18 cellular contexts compared by ENCODE assay signal in the genomic region with DNA sequence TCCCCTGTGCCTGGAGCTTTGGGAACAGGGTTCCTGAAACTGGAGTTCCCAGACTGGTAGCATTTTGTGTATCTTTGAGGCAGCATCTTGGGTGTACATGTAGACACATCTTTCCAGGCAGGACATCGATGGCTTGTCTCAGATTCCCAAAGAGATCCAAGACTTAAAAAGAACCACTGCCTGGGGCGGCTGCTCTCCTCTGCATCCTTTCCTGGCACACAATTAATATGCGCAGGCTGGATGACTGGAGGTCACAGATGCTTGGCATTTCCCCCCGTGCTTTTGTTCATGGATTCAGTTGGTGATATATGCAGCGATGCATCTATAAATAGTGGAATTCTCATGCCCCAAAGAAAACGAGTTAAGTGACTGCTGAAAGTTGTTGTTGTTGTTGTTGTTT.
DNase-seq lines count a peak whose midpoint lies in the region; ATAC-seq and TF ChIP-seq lines count a peak whose summit lies in the region.
"Had no signal": no experiment of that assay in that cellular context is flagged by ENCODE, and none has a peak within 500 bp of the region (broad histone marks: within the 10 kb centered on the region; RNA-seq: fewer than 3 reads in every experiment).

No MANE protein-coding gene starts in this region.

- H3K27ac Mint-ChIP-seq in MCF 10A (ENCODE audit: low read depth, unreplicated experiment) (no peak overlapping the region), endodermal cell (peak overlapping the region; percentile 77)
- no peak overlapping the region for H3K27ac Mint-ChIP-seq in activated CD4-positive, alpha-beta memory T cell treated with anti-CD3 and anti-CD28 coated beads for 36 hours
- H3K27ac Mint-ChIP-seq: T-cell had no signal

- H3K36me3 Mint-ChIP-seq in MCF 10A (ENCODE audit: insufficient read depth, unreplicated experiment), result peaks cover 5% of the 10 kb centered on the region
- peaks cover 2% of the 10 kb centered on the region for H3K36me3 Mint-ChIP-seq in endodermal cell (ENCODE audit: low read depth)
- H3K36me3 Mint-ChIP-seq in activated CD4-positive, alpha-beta memory T cell treated with anti-CD3 and anti-CD28 coated beads for 36 hours, result no peaks in the 10 kb centered on the region
- H3K36me3 Mint-ChIP-seq: T-cell had no signal

- WGBS in mammary epithelial cell (ENCODE audit: low coverage, missing lambda C conversion rate), result 31% methylated on average over 5 of the region's 6 CpGs
- 55 to 79% methylated on average over 2 to 6 of the region's 6 CpGs for WGBS in endodermal cell (ENCODE audit: insufficient coverage in 1 of 2, insufficient read length in 1 of 2), 2 experiments

- H4K20me1 ChIP-seq in mammary epithelial cell (ENCODE audit: insufficient read depth, low read length), result no peaks in the 10 kb centered on the region

- H3K4me1 Mint-ChIP-seq in MCF 10A (ENCODE audit: insufficient read depth, unreplicated experiment), result peaks cover 14% of the 10 kb centered on the region
- peaks cover 22% of the 10 kb centered on the region for H3K4me1 Mint-ChIP-seq in endodermal cell
- peaks cover 13% of the 10 kb centered on the region for H3K4me1 Mint-ChIP-seq in activated CD4-positive, alpha-beta memory T cell treated with anti-CD3 and anti-CD28 coated beads for 36 hours (ENCODE audit: low read depth)

- intact Hi-C loops in mammary epithelial cell (cut with micrococcal nuclease) (no loop called here), MCF 10A (cut with micrococcal nuclease) (no loop called here)
- intact Hi-C loops in activated CD4-positive, alpha-beta memory T cell treated with anti-CD3 and anti-CD28 coated beads for 36 hours (cut with micrococcal nuclease), result no loop called here

- CTCF ChIA-PET in mammary epithelial cell (lab: Charles Lee; ENCODE audit: low non-redundant PET), result no interaction called here
- CTCF ChIA-PET in MCF 10A (lab: Yijun Ruan, JAX), result no interaction called here
- CTCF ChIA-PET in activated CD4-positive, alpha-beta memory T cell treated with anti-CD3 and anti-CD28 coated beads for 36 hours (lab: Charles Lee), result interaction anchor here (1.2 kb wide), 1 partner anchor 35 kb away, joined by 3 read pairs; no protein-coding TSS in a partner anchor

- in situ Hi-C loops in mammary epithelial cell (cut with MboI; ENCODE audit: low sequenced_read_pairs in 2 of 2), result no loop called here
- in situ Hi-C loops in HAP-1 (cut with MboI; ENCODE audit: low sequenced_read_pairs), result no loop called here

- POLR2A ChIA-PET in MCF 10A (lab: Yijun Ruan, JAX), result no interaction called here
- POLR2A ChIA-PET in activated CD4-positive, alpha-beta memory T cell treated with anti-CD3 and anti-CD28 coated beads for 36 hours (lab: Charles Lee), result no interaction called here

- peak overlapping the region; percentile 62 for H3K4me2 ChIP-seq in mammary epithelial cell (ENCODE audit: insufficient read depth, low read depth, low read length)

- H3K4me3 ChIP-seq in mammary epithelial cell (replicated peaks in 1 of 3; ENCODE audit: insufficient read depth in 1 of 3, low read depth in 2 of 3, low read length in 3 of 3), result no peak overlapping the region
- H3K4me3 ChIP-seq in endodermal cell (ENCODE audit: low read length), result no peak overlapping the region
- H3K4me3 ChIP-seq in neuron (ENCODE audit: low read length), result peak overlapping the region; percentile 2
- peak overlapping the region; percentile 46 for H3K4me3 ChIP-seq in thoracic aorta
- no peak overlapping the region for H3K4me3 ChIP-seq in H7 (ENCODE audit: insufficient read depth, low read depth, low read length)
- no peak overlapping the region for H3K4me3 ChIP-seq in HAP-1
- H3K4me3 ChIP-seq: transverse colon had no signal

- BruUV-seq in mammary epithelial cell (replicated peaks; lab: Mats Ljungman, UMichigan) (no TSS peak), MCF 10A (replicated peaks; lab: Mats Ljungman, UMichigan) (no TSS peak)

- H3K79me2 ChIP-seq in mammary epithelial cell (ENCODE audit: insufficient read depth, low read length), result peaks cover 17% of the 10 kb centered on the region

- TF ChIP-seq CTCF in mammary epithelial cell (conservative IDR thresholded peaks at IDR 0.05 in 1 of 2, IDR thresholded peaks at IDR 0.05 in 1 of 2; ENCODE audit: extremely low read depth in 1 of 2, insufficient read depth in 1 of 2, low read depth in 1 of 2, low read length in 2 of 2) (no peak), MCF 10A (IDR thresholded peaks at IDR 0.05; ENCODE audit: unreplicated experiment) (no peak), endodermal cell (conservative IDR thresholded peaks at IDR 0.05) (no peak), thoracic aorta (IDR thresholded peaks at IDR 0.05) (no peak)

- peaks cover 52% of the 10 kb centered on the region for H3K4me1 ChIP-seq in mammary epithelial cell (ENCODE audit: insufficient read depth, low read length)
- no peaks in the 10 kb centered on the region for H3K4me1 ChIP-seq in endodermal cell (ENCODE audit: control insufficient read depth, insufficient read depth, low read length)
- H3K4me1 ChIP-seq in neuron (ENCODE audit: insufficient read depth, low read length), result peaks cover 20% of the 10 kb centered on the region
- peaks cover 11 to 45% of the 10 kb centered on the region in 2 donors for H3K4me1 ChIP-seq in thoracic aorta (ENCODE audit: control insufficient read depth in 1 of 2, low read depth in 2 of 2)
- peaks cover 4% of the 10 kb centered on the region for H3K4me1 ChIP-seq in HAP-1
- H3K4me1 ChIP-seq: BE2C had no signal

- H3K4me3 Mint-ChIP-seq in MCF 10A (ENCODE audit: unreplicated experiment) (no peak overlapping the region), endodermal cell (no peak overlapping the region)
- no peak overlapping the region for H3K4me3 Mint-ChIP-seq in activated CD4-positive, alpha-beta memory T cell treated with anti-CD3 and anti-CD28 coated beads for 36 hours
- H3K4me3 Mint-ChIP-seq: T-cell had no signal

- dilution Hi-C loops in mammary epithelial cell (cut with HindIII; ENCODE audit: low sequenced_read_pairs), result no loop called here

- H3K27ac ChIP-seq in mammary epithelial cell (ENCODE audit: insufficient read depth, low read depth, low read length) (no peak overlapping the region), endodermal cell (ENCODE audit: low read depth, low read length) (peak overlapping the region; percentile 96), thoracic aorta (peak overlapping the region; percentile 55 to 58)
- H3K27ac ChIP-seq: 22Rv1, transverse colon had no signal

- no peak overlapping the region for H3K9ac ChIP-seq in mammary epithelial cell (ENCODE audit: insufficient read depth, low read length)
- no peak overlapping the region for H3K9ac ChIP-seq in endodermal cell (ENCODE audit: extremely low read depth, low read length, poor library complexity, severe bottlenecking)

- H3K9me3 Mint-ChIP-seq in MCF 10A (ENCODE audit: unreplicated experiment) (no peaks in the 10 kb centered on the region), endodermal cell (peaks cover 75% of the 10 kb centered on the region)
- H3K9me3 Mint-ChIP-seq in activated CD4-positive, alpha-beta memory T cell treated with anti-CD3 and anti-CD28 coated beads for 36 hours, result no peaks in the 10 kb centered on the region
- H3K9me3 Mint-ChIP-seq: T-cell had no signal

- DNase-seq in mammary epithelial cell, result no peak
- no peak for DNase-seq in MCF 10A (ENCODE audit: unreplicated experiment)
- no peak for DNase-seq in endodermal cell
- no peak for DNase-seq in thoracic aorta (ENCODE audit: low spot score)
- DNase-seq in H7, result no peak
- DNase-seq in HAP-1 (ENCODE audit: low spot score in 2 of 2), result no peak
- DNase-seq in activated CD4-positive, alpha-beta memory T cell treated with anti-CD3 and anti-CD28 coated beads for 36 hours, result no peak
- DNase-seq: activated naive CD4-positive, alpha-beta T cell; BE2C; Calu3; GOT3; kidney glomerular epithelial cell; NCI-H510A treated with DMSO at 0.1 percent for 48 hours; T-cell; transverse colon had no signal

- H3K36me3 ChIP-seq in mammary epithelial cell (ENCODE audit: insufficient read depth, low read length) (no peaks in the 10 kb centered on the region), endodermal cell (ENCODE audit: control insufficient read depth, insufficient read depth, low read length) (no peaks in the 10 kb centered on the region), neuron (ENCODE audit: insufficient read depth, low read length) (no peaks in the 10 kb centered on the region), thoracic aorta (no peaks in the 10 kb centered on the region), H7 (replicated peaks; ENCODE audit: control insufficient read depth, insufficient read depth, low read length) (no peaks in the 10 kb centered on the region), HAP-1 (replicated peaks) (no peaks in the 10 kb centered on the region)
- H3K36me3 ChIP-seq: BE2C, transverse colon had no signal

- H3K27me3 Mint-ChIP-seq in MCF 10A (ENCODE audit: insufficient read depth, unreplicated experiment), result no peaks in the 10 kb centered on the region
- no peaks in the 10 kb centered on the region for H3K27me3 Mint-ChIP-seq in endodermal cell (ENCODE audit: insufficient read depth)
- no peaks in the 10 kb centered on the region for H3K27me3 Mint-ChIP-seq in activated CD4-positive, alpha-beta memory T cell treated with anti-CD3 and anti-CD28 coated beads for 36 hours
- H3K27me3 Mint-ChIP-seq: T-cell had no signal

- no peaks in the 10 kb centered on the region for H3K9me3 ChIP-seq in mammary epithelial cell (replicated peaks; ENCODE audit: insufficient read depth, low read length)
- H3K9me3 ChIP-seq in endodermal cell (ENCODE audit: control insufficient read depth, low read length), result no peaks in the 10 kb centered on the region
- H3K9me3 ChIP-seq in neuron (ENCODE audit: low read length), result no peaks in the 10 kb centered on the region
- H3K9me3 ChIP-seq in thoracic aorta, result no peaks in the 10 kb centered on the region
- H3K9me3 ChIP-seq in HAP-1, result no peaks in the 10 kb centered on the region
- H3K9me3 ChIP-seq: BE2C, transverse colon had no signal

- ATAC-seq in thoracic aorta (ENCODE audit: insufficient number of reproducible peaks, low FRiP score, low read depth), result no peak
- ATAC-seq: HepG2, T-cell had no signal

- H2AFZ ChIP-seq in mammary epithelial cell (ENCODE audit: low read depth, low read length), result peak overlapping the region; percentile 8
- no peak overlapping the region for H2AFZ ChIP-seq in neuron (ENCODE audit: low read depth, low read length)

- H3K27me3 ChIP-seq in mammary epithelial cell (ENCODE audit: insufficient read depth, low read length), result no peaks in the 10 kb centered on the region
- H3K27me3 ChIP-seq in endodermal cell (ENCODE audit: control insufficient read depth, insufficient read depth, low read length, poor library complexity, severe bottlenecking), result no peaks in the 10 kb centered on the region
- no peaks in the 10 kb centered on the region for H3K27me3 ChIP-seq in neuron (ENCODE audit: insufficient read depth, low read length)
- no peaks in the 10 kb centered on the region for H3K27me3 ChIP-seq in thoracic aorta (replicated peaks; ENCODE audit: insufficient read depth)
- H3K27me3 ChIP-seq in H7 (ENCODE audit: control insufficient read depth, insufficient read depth, low read length), result no peaks in the 10 kb centered on the region
- H3K27me3 ChIP-seq in HAP-1 (ENCODE audit: low read depth), result no peaks in the 10 kb centered on the region
- H3K27me3 ChIP-seq: BE2C, transverse colon had no signal

Comparison
In these comparisons a context has a peak if more than half of its experiments do, and no peak if none do; other contexts are left out.
1. H3K4me3 ChIP-seq: peak in neuron (single experiment) and thoracic aorta (single experiment); none in mammary epithelial cell (0 of 3), endodermal cell (single experiment), H7 (single experiment) and HAP-1 (single experiment).